Comparison of ENCODE assay signal across 1 cellular context in the genomic region with DNA sequence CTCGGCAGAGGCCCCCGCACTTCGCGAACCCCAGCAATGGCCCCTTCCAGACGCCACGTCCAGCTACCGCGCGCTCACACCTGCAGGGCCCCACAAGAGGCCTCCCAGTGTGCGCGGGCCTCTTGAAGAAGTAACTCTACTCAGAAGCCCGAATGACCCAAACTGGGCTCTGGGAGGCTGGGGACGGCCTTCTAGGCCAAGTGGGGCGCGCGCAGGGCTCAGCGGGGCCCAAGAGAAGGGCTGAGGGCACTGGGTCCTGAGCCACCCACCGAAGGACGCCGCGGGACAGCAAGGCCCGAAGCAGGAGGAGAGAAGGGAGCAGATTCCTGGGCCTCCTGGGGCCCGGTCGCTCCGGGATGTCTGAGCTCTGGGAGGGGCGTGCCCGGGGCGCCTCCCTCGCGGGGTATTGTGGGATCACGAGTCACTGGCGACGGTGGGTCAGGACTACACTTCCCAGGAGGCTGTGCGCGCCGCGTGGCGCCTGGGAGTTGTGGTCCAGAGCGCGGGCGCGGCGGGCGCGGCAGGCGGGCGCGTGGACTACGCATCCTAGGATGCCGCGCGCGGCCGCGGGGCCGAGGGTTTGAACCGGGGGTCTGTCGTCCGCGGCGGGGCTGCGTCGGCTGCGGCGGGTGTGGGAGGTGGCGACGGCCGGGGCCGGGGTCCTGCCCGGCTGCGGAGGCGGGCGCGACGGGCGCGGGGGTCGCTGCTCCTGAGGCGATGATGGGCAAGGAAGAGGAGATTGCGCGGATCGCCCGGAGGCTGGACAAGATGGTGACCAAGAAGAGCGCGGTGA.
TF ChIP-seq lines count a peak whose summit lies in the region.

A gene (plus strand): TSS at position 603 of the 793 bp plus-strand sequence. CDS start 115 bp downstream, at position 718.

TF ChIP-seq in SK-N-SH, 30 proteins besides CTCF, POLR2A, EP300 and RAD21 (continued from another document):
- TF ChIP-seq, protein P1, sequence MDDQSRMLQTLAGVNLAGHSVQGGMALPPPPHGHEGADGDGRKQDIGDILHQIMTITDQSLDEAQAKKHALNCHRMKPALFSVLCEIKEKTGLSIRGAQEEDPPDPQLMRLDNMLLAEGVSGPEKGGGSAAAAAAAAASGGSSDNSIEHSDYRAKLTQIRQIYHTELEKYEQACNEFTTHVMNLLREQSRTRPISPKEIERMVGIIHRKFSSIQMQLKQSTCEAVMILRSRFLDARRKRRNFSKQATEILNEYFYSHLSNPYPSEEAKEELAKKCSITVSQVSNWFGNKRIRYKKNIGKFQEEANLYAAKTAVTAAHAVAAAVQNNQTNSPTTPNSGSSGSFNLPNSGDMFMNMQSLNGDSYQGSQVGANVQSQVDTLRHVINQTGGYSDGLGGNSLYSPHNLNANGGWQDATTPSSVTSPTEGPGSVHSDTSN (IDR thresholded peaks at IDR 0.05): no peak
- TF ChIP-seq, protein P2, sequence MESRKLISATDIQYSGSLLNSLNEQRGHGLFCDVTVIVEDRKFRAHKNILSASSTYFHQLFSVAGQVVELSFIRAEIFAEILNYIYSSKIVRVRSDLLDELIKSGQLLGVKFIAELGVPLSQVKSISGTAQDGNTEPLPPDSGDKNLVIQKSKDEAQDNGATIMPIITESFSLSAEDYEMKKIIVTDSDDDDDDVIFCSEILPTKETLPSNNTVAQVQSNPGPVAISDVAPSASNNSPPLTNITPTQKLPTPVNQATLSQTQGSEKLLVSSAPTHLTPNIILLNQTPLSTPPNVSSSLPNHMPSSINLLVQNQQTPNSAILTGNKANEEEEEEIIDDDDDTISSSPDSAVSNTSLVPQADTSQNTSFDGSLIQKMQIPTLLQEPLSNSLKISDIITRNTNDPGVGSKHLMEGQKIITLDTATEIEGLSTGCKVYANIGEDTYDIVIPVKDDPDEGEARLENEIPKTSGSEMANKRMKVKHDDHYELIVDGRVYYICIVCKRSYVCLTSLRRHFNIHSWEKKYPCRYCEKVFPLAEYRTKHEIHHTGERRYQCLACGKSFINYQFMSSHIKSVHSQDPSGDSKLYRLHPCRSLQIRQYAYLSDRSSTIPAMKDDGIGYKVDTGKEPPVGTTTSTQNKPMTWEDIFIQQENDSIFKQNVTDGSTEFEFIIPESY (IDR thresholded peaks at IDR 0.05; ENCODE audit: borderline replicate concordance, low read depth): peak; percentile 68; the same call in 1 of the 2 replicates
- TF ChIP-seq NRF1 (IDR thresholded peaks at IDR 0.05; ENCODE audit: low read depth, low read length): no peak
